ENCODE assay signal across 8 cellular contexts in genomic region chr7:21428642-21428941, GRCh38. TPM values are rescaled to one million over a fixed set of nuclear protein-coding genes. Genes with fewer than 3 reads are reported as not detected.
DNase-seq lines count a peak whose midpoint lies in the region; ATAC-seq, FAIRE-seq and TF ChIP-seq lines count a peak whose summit lies in the region.

No MANE protein-coding gene starts in this region.

- no peaks in the 10 kb centered on the region for H3K27me3 Mint-ChIP-seq in IgD-negative memory B cell
- no peaks in the 10 kb centered on the region for H3K27me3 Mint-ChIP-seq in chondrocyte (ENCODE audit: low read depth)

- no peaks in the 10 kb centered on the region for H3K9me3 ChIP-seq in A549
- no peaks in the 10 kb centered on the region for H3K9me3 ChIP-seq in muscle layer of duodenum (ENCODE audit: control insufficient read depth in 1 of 2, low read length in 2 of 2)

- H3K27me3 ChIP-seq in muscle layer of duodenum (ENCODE audit: low read depth, low read length) = no peaks in the 10 kb centered on the region

- 5% methylated on average over 6 of the region's 6 CpGs for WGBS in A549 (ENCODE audit: missing lambda C conversion rate)

- TF ChIP-seq POLR2A in A549 (IDR thresholded peaks at IDR 0.05; ENCODE audit: low read length) = no peak

- TF ChIP-seq EP300 in A549 (IDR thresholded peaks at IDR 0.05) = no peak

- peaks cover 6% of the 10 kb centered on the region; the same call in 1 of the 3 replicates for H3K4me1 ChIP-seq in A549
- peaks cover 6 to 31% of the 10 kb centered on the region in 2 donors for H3K4me1 ChIP-seq in muscle layer of duodenum (ENCODE audit: control insufficient read depth in 1 of 2, insufficient read depth in 2 of 2, low read length in 2 of 2)

- H3K4me2 ChIP-seq in A549 = peak overlapping the region; percentile 70

- H3K9me3 Mint-ChIP-seq in IgD-negative memory B cell (no peaks in the 10 kb centered on the region), chondrocyte (ENCODE audit: low read depth) (no peaks in the 10 kb centered on the region)

- TF ChIP-seq CTCF in A549 (IDR thresholded peaks at IDR 0.05) (no peak), chondrocyte (IDR thresholded peaks at IDR 0.05) (no peak)

- H3K36me3 Mint-ChIP-seq in IgD-negative memory B cell (peaks cover 7% of the 10 kb centered on the region), chondrocyte (ENCODE audit: low read depth) (no peaks in the 10 kb centered on the region)

- H3K27ac Mint-ChIP-seq in IgD-negative memory B cell (peak overlapping the region; percentile 96 to 100 (median 96)), chondrocyte (ENCODE audit: unreplicated experiment) (peak overlapping the region; percentile 98)

- no peak for ATAC-seq in A549
- no peak for ATAC-seq in HG03135 (IDR thresholded peaks at IDR 0.05; ENCODE audit: unreplicated experiment)

- H3K4me1 Mint-ChIP-seq in IgD-negative memory B cell (peaks cover 37 to 50% (median 50%) of the 10 kb centered on the region in 3 donors), chondrocyte (ENCODE audit: low read depth) (peaks cover 18% of the 10 kb centered on the region)

- POLR2A ChIA-PET in A549 (lab: Yijun Ruan, JAX) = no interaction called here

- peak overlapping the region; percentile 97 to 100 (median 99) for H3K4me3 Mint-ChIP-seq in IgD-negative memory B cell
- peak overlapping the region; percentile 99 for H3K4me3 Mint-ChIP-seq in chondrocyte (ENCODE audit: unreplicated experiment)

- peak overlapping the region; percentile 87 for H3K4me3 ChIP-seq in A549
- H3K4me3 ChIP-seq in muscle layer of duodenum (ENCODE audit: low read depth in 1 of 2, low read length in 2 of 2) = peak overlapping the region; percentile 85 to 88

- peaks cover 0 to 4% of the 10 kb centered on the region in 2 donors for H3K36me3 ChIP-seq in muscle layer of duodenum (ENCODE audit: control insufficient read depth in 1 of 2, insufficient read depth in 2 of 2, low read length in 2 of 2)

- peak overlapping the region; percentile 83 to 91 for H3K27ac ChIP-seq in A549
- H3K27ac ChIP-seq in muscle layer of duodenum (ENCODE audit: low read length) = peak overlapping the region; percentile 91

- no peak for TF ChIP-seq RAD21 in A549 (conservative IDR thresholded peaks at IDR 0.05 in 1 of 2, IDR thresholded peaks at IDR 0.05 in 1 of 2)

- DNase-seq in A549 (ENCODE audit: low read depth in 1 of 2, low spot score in 1 of 2) (no peak), chondrocyte (ENCODE audit: low spot score) (no peak), AML-193 (lab: John Stamatoyannopoulos, UW) (no peak), HT-29 (ENCODE audit: low spot score) (no peak), Kasumi-1 (lab: John Stamatoyannopoulos, UW) (no peak)

- no peak for FAIRE-seq in A549 (lab: Jason Lieb, UNC)

- CTCF ChIA-PET in A549 (lab: Yijun Ruan, JAX) = no interaction called here

TF ChIP-seq in A549, 52 proteins besides CTCF, POLR2A, EP300 and RAD21:
- TF ChIP-seq, protein P1, sequence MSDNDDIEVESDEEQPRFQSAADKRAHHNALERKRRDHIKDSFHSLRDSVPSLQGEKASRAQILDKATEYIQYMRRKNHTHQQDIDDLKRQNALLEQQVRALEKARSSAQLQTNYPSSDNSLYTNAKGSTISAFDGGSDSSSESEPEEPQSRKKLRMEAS (IDR thresholded peaks at IDR 0.05) = 0 out of 2 replicates have a peak, but pooled peaks have one; percentile 7
- TF ChIP-seq RARB (CRISPR knock-in tag; IDR thresholded peaks at IDR 0.05) = no peak

RNA-seq across cellular contexts. Expression of gene SP4, which starts 0.7 kb away (rescaled TPM):
- polyA plus RNA-seq in A549 (2011; rRNA removed) (4.5 and 5.3 TPM in 2 replicates), A549 (2017; fragmentation: RNase III; extraction: RNeasy Plus Mini Kit Qiagen cat#74134 plus additional on column Dnase treatment) (1.8 to 2.3 TPM (median 1.9 TPM) in 3 replicates), IgD-negative memory B cell (12.6 TPM)
- polyA plus RNA-seq in A549 (2012; cell fraction: cytosol; rRNA removed) = 0.98 and 1.3 TPM in 2 replicates
- polyA plus RNA-seq in A549 (2012; cell fraction: nucleus; rRNA removed) = 1.2 and 2.7 TPM in 2 replicates
- 10.2 and 12.1 TPM in 2 replicates for polyA minus RNA-seq in A549 (2011; rRNA and poly(A)+ RNA removed)
- total RNA-seq in chondrocyte = 2.5 to 5.7 TPM (median 4.4 TPM) in 3 replicates
- total RNA-seq in HT-29 (2014; rRNA removed; shearing (Covaris generic)) = 4.5 and 5.5 TPM in 2 replicates
